In genomic region chr1:112699425-112700144, GRCh38 we compare ENCODE assay signal across 1 cellular context.
TF ChIP-seq lines count a peak whose summit lies in the region.

No MANE protein-coding gene starts in this region.

TF ChIP-seq in HCT116, 20 proteins besides CTCF, POLR2A, EP300 and RAD21 (continued from another document):
- TF ChIP-seq REST (IDR thresholded peaks at IDR 0.05; ENCODE audit: low read depth) = no peak
